In the genomic region with DNA sequence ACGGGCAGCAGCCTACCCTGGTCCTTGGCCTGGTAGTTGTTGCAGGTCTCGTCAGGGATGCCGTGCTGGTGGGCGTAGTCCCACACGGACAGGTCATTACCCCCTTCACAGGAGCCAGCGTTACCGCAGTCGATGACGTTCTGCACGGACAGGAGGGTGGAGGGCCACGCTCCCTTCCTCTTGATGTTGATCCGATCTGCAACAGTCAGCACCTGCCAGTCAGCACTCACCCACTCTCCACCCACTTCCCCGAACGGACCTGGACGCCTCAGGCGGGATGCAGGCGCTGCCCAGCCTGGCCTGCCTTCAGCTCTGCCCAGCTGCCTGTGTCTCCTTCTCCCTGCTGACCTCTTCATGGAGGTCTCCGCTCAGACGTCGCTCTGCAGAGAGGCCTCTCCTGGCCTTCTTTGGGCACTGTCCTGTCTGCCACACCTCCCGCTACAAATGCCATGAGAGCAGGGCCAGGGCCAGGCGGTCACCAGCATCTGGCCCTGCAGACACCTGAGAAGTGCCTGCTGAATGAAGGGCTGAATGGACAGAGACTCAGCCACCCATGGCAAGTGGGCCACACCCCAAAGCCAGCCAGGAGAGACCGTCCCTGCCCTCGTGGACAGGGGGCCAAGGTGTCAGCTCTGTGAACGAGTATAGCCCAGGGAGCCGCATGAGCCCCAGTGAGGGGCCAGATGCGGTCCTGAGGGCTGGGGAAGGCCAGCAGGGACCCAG, we compare ENCODE assay signal across 17 cellular contexts. TPM values are rescaled to one million over a fixed set of nuclear protein-coding genes. Genes with fewer than 3 reads are reported as not detected.
DNase-seq lines count a peak whose midpoint lies in the region; ATAC-seq, FAIRE-seq and TF ChIP-seq lines count a peak whose summit lies in the region.
"Had no signal": no experiment of that assay in that cellular context is flagged by ENCODE, and none has a peak within 500 bp of the region (broad histone marks: within the 10 kb centered on the region; RNA-seq: fewer than 3 reads in every experiment).

No MANE protein-coding gene starts in this region.

- 0 out of 2 replicates have a peak overlapping the region, but pooled peaks have one; percentile 23 for H2BK5ac ChIP-seq in H1 (ENCODE audit: low read depth, low read length)

- TF ChIP-seq CTCF in HEK293 (tag by site-specific recombination; IDR thresholded peaks at IDR 0.05) = no peak
- no peak for TF ChIP-seq CTCF in H1 (IDR thresholded peaks at IDR 0.05; ENCODE audit: control extremely low read depth in 1 of 3, insufficient read depth in 1 of 3, low read depth in 1 of 3, low read length in 3 of 3)

- H2AFZ ChIP-seq in H1 (ENCODE audit: low read length) = no peak overlapping the region

- no peak overlapping the region for H3K4me2 ChIP-seq in H1 (ENCODE audit: insufficient read depth in 1 of 2, low read depth in 2 of 2, low read length in 2 of 2)

- H3K18ac ChIP-seq in H1 (ENCODE audit: extremely low read depth, low read length) = no peak overlapping the region

- no peak overlapping the region for H2BK12ac ChIP-seq in H1 (ENCODE audit: low read depth, low read length)

- H3K79me1 ChIP-seq in H1 (ENCODE audit: low read depth, low read length) = no peaks in the 10 kb centered on the region

- TF ChIP-seq EP300 in H1 (IDR thresholded peaks at IDR 0.05; ENCODE audit: borderline replicate concordance in 1 of 2, low read depth in 2 of 2, low read length in 2 of 2) = no peak

- H4K8ac ChIP-seq in H1 (ENCODE audit: extremely low read depth, insufficient read depth, low read length) = no peak overlapping the region

- H4K91ac ChIP-seq in H1 (replicated peaks; ENCODE audit: insufficient read length, low read length) = no peak overlapping the region

- no peak overlapping the region for H3K56ac ChIP-seq in H1 (replicated peaks; ENCODE audit: insufficient read length, low read depth, low read length)

- no peak overlapping the region for H2AK5ac ChIP-seq in H1 (ENCODE audit: low read depth, low read length)

- H3K27ac ChIP-seq in HEK293 (ENCODE audit: extremely low read depth, low read depth, low read length) (no peak overlapping the region), H1 (ENCODE audit: low read depth, low read length) (no peak overlapping the region)

- CTCF ChIA-PET in HEK293 (lab: Yijun Ruan, JAX) = interaction anchor here (0.7 kb wide), 1 partner anchor 11 kb away, joined by 5 read pairs; no protein-coding TSS in a partner anchor
- CTCF ChIA-PET in H1 (lab: Charles Lee; ENCODE audit: partially characterized antibody) = interaction anchor here (0.6 to 1.0 kb wide), 2 partner anchors 9 to 221 kb away, joined by 3 to 5 read pairs; no protein-coding TSS in a partner anchor

- no peak overlapping the region for H3K14ac ChIP-seq in H1 (ENCODE audit: insufficient read length)

- H4K20me1 ChIP-seq in H1 (replicated peaks in 1 of 2; ENCODE audit: control insufficient read depth in 1 of 2, insufficient read depth in 2 of 2, low read length in 2 of 2) = peaks cover 0 to 6% of the 10 kb centered on the region in 2 experiments

- intact Hi-C loops in sciatic nerve (cut with DNase I) = no loop called here

- H3K4me1 ChIP-seq in HEK293 (ENCODE audit: control insufficient read depth, insufficient read depth, low read length) (peaks cover 5% of the 10 kb centered on the region; the same call in 1 of the 2 replicates), H1 (replicated peaks in 1 of 4; ENCODE audit: control insufficient read depth in 3 of 4, insufficient read depth in 4 of 4, low read length in 3 of 4) (peaks cover 0 to 4% (median 3%) of the 10 kb centered on the region in 4 experiments; a peak in 2 of 7 replicates)

- H4K5ac ChIP-seq in H1 (ENCODE audit: insufficient read length, low read depth, low read length) = no peak overlapping the region

- H3K79me2 ChIP-seq in H1 (ENCODE audit: control insufficient read depth in 1 of 2, insufficient read depth in 2 of 2, low read length in 2 of 2) = no peaks in the 10 kb centered on the region

- no peak overlapping the region for H3K4me3 ChIP-seq in HEK293 (ENCODE audit: low read depth, low read length)
- no peak overlapping the region for H3K4me3 ChIP-seq in H1 (ENCODE audit: extremely low read depth in 1 of 4, insufficient read depth in 2 of 4, low read depth in 3 of 4, low read length in 4 of 4)

- no peak overlapping the region for H2BK120ac ChIP-seq in H1 (replicated peaks; ENCODE audit: low read depth, low read length)

- 93% methylated on average over 25 of the region's 27 CpGs; no CpG with 5 or more reads in 1 of the 2 experiments for WGBS in H1 (ENCODE audit: extremely low coverage in 1 of 2, insufficient coverage in 1 of 2, insufficient read length in 1 of 2, insufficient replicate concordance in 2 of 2, low coverage in 1 of 2, low lambda C conversion rate in 2 of 2, missing lambda C conversion rate in 1 of 2), 2 experiments

- no peak overlapping the region for H3K9ac ChIP-seq in H1 (replicated peaks in 1 of 4; ENCODE audit: extremely low read depth in 1 of 4, low read depth in 3 of 4, low read length in 3 of 4)

- POLR2A ChIA-PET in HEK293 (lab: Yijun Ruan, JAX) (interaction anchor here (0.5 kb wide), 1 partner anchor 139 kb away, joined by 4 read pairs; no protein-coding TSS in a partner anchor), H1 (lab: Charles Lee; ENCODE audit: partially characterized antibody) (interaction anchor here (2.0 kb wide), 1 partner anchor 9 kb away, joined by 6 read pairs; no protein-coding TSS in a partner anchor)

- H3K23me2 ChIP-seq in H1 (ENCODE audit: low read depth, low read length) = no peaks in the 10 kb centered on the region; the same call in 1 of the 2 replicates

- H3K36me3 ChIP-seq in HEK293 (ENCODE audit: control insufficient read depth in 2 of 2, insufficient read depth in 1 of 2, low read length in 2 of 2) (peaks cover 4 to 32% of the 10 kb centered on the region in 2 experiments), H1 (ENCODE audit: control insufficient read depth in 2 of 4, insufficient read depth in 4 of 4, low read length in 3 of 4) (peaks cover 0 to 1% (median 0%) of the 10 kb centered on the region in 4 experiments; a peak in 3 of 8 replicates)

- peaks cover 0 to 2% (median under 1%) of the 10 kb centered on the region in 4 experiments; a peak in 1 of 7 replicates for H3K27me3 ChIP-seq in H1 (replicated peaks in 1 of 4; ENCODE audit: control insufficient read depth in 3 of 4, extremely low read depth in 1 of 4, insufficient read depth in 3 of 4, low read length in 3 of 4)

- TF ChIP-seq POLR2A in GM12891 (IDR thresholded peaks at IDR 0.05; ENCODE audit: low read depth, low read length) = peak; percentile 38
- TF ChIP-seq POLR2A in H1 (IDR thresholded peaks at IDR 0.05; ENCODE audit: control extremely low read depth in 1 of 2, low read depth in 2 of 2, low read length in 2 of 2) = no peak

- H2BK15ac ChIP-seq in H1 (ENCODE audit: low read length) = no peak overlapping the region

- H3K9me3 ChIP-seq in HEK293 (ENCODE audit: control insufficient read depth, insufficient read depth, low read depth, low read length) = no peaks in the 10 kb centered on the region
- no peaks in the 10 kb centered on the region for H3K9me3 ChIP-seq in H1 (ENCODE audit: insufficient read depth in 2 of 2, low read depth in 1 of 2, low read length in 1 of 2)

- no peak for ATAC-seq in sciatic nerve

- FAIRE-seq in GM12891 (lab: Jason Lieb, UNC) (no peak), H1 (lab: Jason Lieb, UNC) (no peak)
- FAIRE-seq: H54, RCC 7860 had no signal

- no peak for TF ChIP-seq RAD21 in H1 (IDR thresholded peaks at IDR 0.05 in 1 of 2, conservative IDR thresholded peaks at IDR 0.05 in 1 of 2; ENCODE audit: low read depth in 2 of 2, low read length in 2 of 2)

- no peak overlapping the region for H2BK20ac ChIP-seq in H1 (ENCODE audit: low read length)

- no peak overlapping the region for H3K4ac ChIP-seq in H1 (replicated peaks; ENCODE audit: insufficient read length, low read depth, low read length)

- H3K23ac ChIP-seq in H1 (ENCODE audit: insufficient read length) = no peak overlapping the region

- no peak for DNase-seq in GM12891 (ENCODE audit: insufficient read length, low spot score)
- no peak for DNase-seq in H1 (ENCODE audit: low read depth in 1 of 2, low spot score in 2 of 2)
- peak; percentile 48 for DNase-seq in sciatic nerve (ENCODE audit: low spot score)
- DNase-seq in activated CD4-positive, alpha-beta T cell treated with anti-CD3 and anti-CD28 coated beads, Interleukin-2, amount 50 U/mL, for 48 hours = no peak
- DNase-seq in globus pallidus (ENCODE audit: low spot score) = no peak
- DNase-seq in SKM-1 (lab: John Stamatoyannopoulos, UW; ENCODE audit: unreplicated experiment) = no peak
- DNase-seq: ACHN; AML-193; Calu3; CD4-positive, alpha-beta memory T cell; DMS53; NCI-H187; NCI-H345; NCI-H69 had no signal

RNA-seq across cellular contexts. Expression of a gene that starts 5.4 kb away (rescaled TPM):
- 190 TPM for polyA plus RNA-seq in GM12891 (2012; ENCODE audit: low read depth, missing spikeins)
- 32.3 and 32.8 TPM in 2 replicates for total RNA-seq in H1 (2021; fragmentation: NEBNext Ultra II Directional; extraction: Animal tissue kit (Norgen Biotek cat#: 25700))
- 34.0 and 37.3 TPM in 2 replicates for polyA plus RNA-seq in H1 (2011; rRNA removed)
- polyA plus RNA-seq in H1 (2011; cell fraction: cytosol; rRNA removed) = 40.6 TPM
- polyA plus RNA-seq in H1 (2011; cell fraction: nucleus; rRNA removed) = 20.6 TPM
- polyA plus RNA-seq in H1 (2012, experiment 1 of 2) = 28.5 to 44.8 TPM (median 40.1 TPM) in 4 replicates
- 14.9 TPM for polyA plus RNA-seq in H1 (2012, experiment 2 of 2)
- 22.7 TPM for polyA plus RNA-seq in H1 (2013, experiment 1 of 2)
- 28.3 TPM for polyA plus RNA-seq in H1 (2013, experiment 2 of 2)
- polyA minus RNA-seq in H1 (2011; rRNA and poly(A)+ RNA removed) = 18.3 and 24.6 TPM in 2 replicates
- 11.0 TPM for polyA minus RNA-seq in H1 (2011; cell fraction: cytosol; rRNA and poly(A)+ RNA removed)
- 18.3 TPM for polyA minus RNA-seq in H1 (2011; cell fraction: nucleus; rRNA and poly(A)+ RNA removed)
- 151 TPM for total RNA-seq in sciatic nerve

RNA-seq across cellular contexts. Expression of a gene that starts 17.6 kb away (rescaled TPM):
- polyA plus RNA-seq in GM12891 (2012; ENCODE audit: low read depth, missing spikeins) = 0.27 TPM
- not detected in 2 replicates for total RNA-seq in H1 (2021; fragmentation: NEBNext Ultra II Directional; extraction: Animal tissue kit (Norgen Biotek cat#: 25700))
- polyA plus RNA-seq in H1 (2011; rRNA removed) = not detected in 2 replicates
- polyA plus RNA-seq in H1 (2011; cell fraction: cytosol; rRNA removed) = 0.04 TPM
- 0.04 TPM for polyA plus RNA-seq in H1 (2011; cell fraction: nucleus; rRNA removed)
- 0.12 to 0.29 TPM (median 0.20 TPM) in 4 replicates for polyA plus RNA-seq in H1 (2012, experiment 1 of 2)
- not detected for polyA plus RNA-seq in H1 (2012, experiment 2 of 2)
- polyA plus RNA-seq in H1 (2013, experiment 1 of 2) = not detected
- polyA plus RNA-seq in H1 (2013, experiment 2 of 2) = not detected
- not detected in 2 replicates for polyA minus RNA-seq in H1 (2011; rRNA and poly(A)+ RNA removed)
- not detected for polyA minus RNA-seq in H1 (2011; cell fraction: cytosol; rRNA and poly(A)+ RNA removed)
- polyA minus RNA-seq in H1 (2011; cell fraction: nucleus; rRNA and poly(A)+ RNA removed) = not detected
- total RNA-seq in sciatic nerve = 1.0 TPM
- total RNA-seq: Calu3; CD4-positive, alpha-beta memory T cell had no signal
- polyA plus RNA-seq: CD4-positive, alpha-beta memory T cell had no signal

RNA-seq across cellular contexts. Expression of a gene that starts 20.6 kb away (rescaled TPM):
- polyA plus RNA-seq in GM12891 (2012; ENCODE audit: low read depth, missing spikeins) = 62.4 TPM
- 56.3 and 59.6 TPM in 2 replicates for total RNA-seq in H1 (2021; fragmentation: NEBNext Ultra II Directional; extraction: Animal tissue kit (Norgen Biotek cat#: 25700))
- 35.5 and 35.8 TPM in 2 replicates for polyA plus RNA-seq in H1 (2011; rRNA removed)
- 60.1 TPM for polyA plus RNA-seq in H1 (2011; cell fraction: cytosol; rRNA removed)
- polyA plus RNA-seq in H1 (2011; cell fraction: nucleus; rRNA removed) = 127 TPM
- polyA plus RNA-seq in H1 (2012, experiment 1 of 2) = 49.6 to 60.5 TPM (median 53.9 TPM) in 4 replicates
- 33.3 TPM for polyA plus RNA-seq in H1 (2012, experiment 2 of 2)
- 38.1 TPM for polyA plus RNA-seq in H1 (2013, experiment 1 of 2)
- 35.7 TPM for polyA plus RNA-seq in H1 (2013, experiment 2 of 2)
- polyA minus RNA-seq in H1 (2011; rRNA and poly(A)+ RNA removed) = 71.8 and 76.0 TPM in 2 replicates
- polyA minus RNA-seq in H1 (2011; cell fraction: cytosol; rRNA and poly(A)+ RNA removed) = 27.4 TPM
- 45.8 TPM for polyA minus RNA-seq in H1 (2011; cell fraction: nucleus; rRNA and poly(A)+ RNA removed)
- total RNA-seq in sciatic nerve = 50.7 TPM

RNA-seq across cellular contexts. Expression of a gene that starts 30.5 kb away (rescaled TPM):
- 146 TPM for polyA plus RNA-seq in GM12891 (2012; ENCODE audit: low read depth, missing spikeins)
- total RNA-seq in H1 (2021; fragmentation: NEBNext Ultra II Directional; extraction: Animal tissue kit (Norgen Biotek cat#: 25700)) = 45.5 and 47.8 TPM in 2 replicates
- 12.1 and 15.7 TPM in 2 replicates for polyA plus RNA-seq in H1 (2011; rRNA removed)
- polyA plus RNA-seq in H1 (2011; cell fraction: cytosol; rRNA removed) = 23.4 TPM
- 9.1 TPM for polyA plus RNA-seq in H1 (2011; cell fraction: nucleus; rRNA removed)
- 44.3 to 62.7 TPM (median 56.7 TPM) in 4 replicates for polyA plus RNA-seq in H1 (2012, experiment 1 of 2)
- polyA plus RNA-seq in H1 (2012, experiment 2 of 2) = 7.3 TPM
- 55.2 TPM for polyA plus RNA-seq in H1 (2013, experiment 1 of 2)
- 53.9 TPM for polyA plus RNA-seq in H1 (2013, experiment 2 of 2)
- 3.9 and 4.2 TPM in 2 replicates for polyA minus RNA-seq in H1 (2011; rRNA and poly(A)+ RNA removed)
- polyA minus RNA-seq in H1 (2011; cell fraction: cytosol; rRNA and poly(A)+ RNA removed) = 12.0 TPM
- polyA minus RNA-seq in H1 (2011; cell fraction: nucleus; rRNA and poly(A)+ RNA removed) = 14.7 TPM
- total RNA-seq in sciatic nerve = 38.4 TPM

RNA-seq across cellular contexts. Expression of a gene that starts 41.0 kb away (rescaled TPM):
- 63.8 TPM for polyA plus RNA-seq in GM12891 (2012; ENCODE audit: low read depth, missing spikeins)
- 43.2 and 50.5 TPM in 2 replicates for total RNA-seq in H1 (2021; fragmentation: NEBNext Ultra II Directional; extraction: Animal tissue kit (Norgen Biotek cat#: 25700))
- 4.6 and 8.1 TPM in 2 replicates for polyA plus RNA-seq in H1 (2011; rRNA removed)
- polyA plus RNA-seq in H1 (2011; cell fraction: cytosol; rRNA removed) = 11.6 TPM
- polyA plus RNA-seq in H1 (2011; cell fraction: nucleus; rRNA removed) = 30.8 TPM
- polyA plus RNA-seq in H1 (2012, experiment 1 of 2) = 12.4 to 17.0 TPM (median 14.1 TPM) in 4 replicates
- 1.3 TPM for polyA plus RNA-seq in H1 (2012, experiment 2 of 2)
- 15.5 TPM for polyA plus RNA-seq in H1 (2013, experiment 1 of 2)
- polyA plus RNA-seq in H1 (2013, experiment 2 of 2) = 14.8 TPM
- 28.0 and 28.8 TPM in 2 replicates for polyA minus RNA-seq in H1 (2011; rRNA and poly(A)+ RNA removed)
- polyA minus RNA-seq in H1 (2011; cell fraction: cytosol; rRNA and poly(A)+ RNA removed) = 21.1 TPM
- polyA minus RNA-seq in H1 (2011; cell fraction: nucleus; rRNA and poly(A)+ RNA removed) = 16.9 TPM
- total RNA-seq in sciatic nerve = 30.5 TPM
